Comparison of ENCODE assay signal across 34 cellular contexts in the genomic region with DNA sequence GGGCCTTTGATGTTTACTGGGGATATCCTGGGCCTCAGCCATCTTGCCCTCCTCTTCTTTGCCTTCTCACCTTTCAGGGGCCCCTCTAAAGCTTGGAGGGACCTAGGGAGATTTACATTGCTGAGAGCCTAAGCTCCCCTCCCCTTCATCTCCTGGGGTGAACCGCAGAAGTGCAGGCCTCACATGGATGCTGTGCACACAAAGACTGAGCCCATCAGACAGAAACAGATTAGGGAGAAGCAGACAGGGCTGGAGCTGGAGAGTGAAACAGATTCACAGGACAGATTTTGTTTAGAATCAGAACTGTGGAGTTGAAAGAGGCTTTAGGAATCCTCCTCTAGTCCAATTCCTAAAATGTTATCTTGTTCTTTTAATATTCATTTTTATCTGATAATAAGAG. TPM values are rescaled to one million over a fixed set of nuclear protein-coding genes. Genes with fewer than 3 reads are reported as not detected.
"Had no signal": no experiment of that assay in that cellular context is flagged by ENCODE, and none has a peak within 500 bp of the region (broad histone marks: within the 10 kb centered on the region; RNA-seq: fewer than 3 reads in every experiment).

No MANE protein-coding gene starts in this region.

- ATAC-seq: left cardiac atrium; left lung; lower lobe of right lung; natural killer cell; right lobe of liver; stimulated activated naive B cell treated with anti-CD40 and anti-IgM and Interleukin-4, amounts not matched to agents 10 μg/mL and 1 μg/mL and 100 μg/mL, for 72 hours; stimulated activated naive CD8-positive, alpha-beta T cell treated with anti-CD3 and anti-CD28 coated beads, Interleukin-15, Interleukin-2, amounts not matched to agents 100 U/mL and 50 U/mL, for 24 hours had no signal

- H3K36me3 Mint-ChIP-seq: mesothelial cell of epicardium; natural killer cell; stimulated activated naive B cell treated with anti-CD40 and anti-IgM and Interleukin-4, amounts not matched to agents 10 μg/mL and 1 μg/mL and 100 μg/mL, for 72 hours had no signal

- H3K9me3 Mint-ChIP-seq: natural killer cell; neural progenitor cell; stimulated activated naive B cell treated with anti-CD40 and anti-IgM and Interleukin-4, amounts not matched to agents 10 μg/mL and 1 μg/mL and 100 μg/mL, for 72 hours had no signal

- H3K4me3 Mint-ChIP-seq: mesothelial cell of epicardium; naive B cell; natural killer cell; nephron progenitor cell; neural progenitor cell; stimulated activated naive B cell treated with anti-CD40 and anti-IgM and Interleukin-4, amounts not matched to agents 10 μg/mL and 1 μg/mL and 100 μg/mL, for 72 hours had no signal

- H3K27ac ChIP-seq: left lung, lower lobe of right lung, neural progenitor cell, neutrophil, ovary, right atrium auricular region, right lobe of liver, stomach, suprapubic skin, thoracic aorta, tibial artery, uterus had no signal

- H3K27ac Mint-ChIP-seq: mesothelial cell of epicardium; natural killer cell; nephron progenitor cell; neural progenitor cell; progenitor cell of endocrine pancreas; stimulated activated naive B cell treated with anti-CD40 and anti-IgM and Interleukin-4, amounts not matched to agents 10 μg/mL and 1 μg/mL and 100 μg/mL, for 72 hours had no signal

- DNase-seq: hippocampal formation; kidney glomerular epithelial cell; left cardiac atrium; left lung; lower lobe of right lung; mammary epithelial cell; mesendoderm; naive B cell; natural killer cell; nephron progenitor cell; occipital lobe; ovary; stimulated activated CD4-positive, alpha-beta T cell treated with anti-CD3 and anti-CD28 coated beads, Interleukin-1b, Interleukin-23, amount 100 ng/mL, for 48 hours; stimulated activated CD4-positive, alpha-beta T cell treated with anti-CD3 and anti-CD28 coated beads, Interleukin-2, amount 100 ng/mL, for 48 hours; stimulated activated naive B cell treated with anti-CD40 and anti-IgM and Interleukin-4, amounts not matched to agents 10 μg/mL and 1 μg/mL and 100 μg/mL, for 72 hours; stimulated activated naive CD8-positive, alpha-beta T cell treated with anti-CD3 and anti-CD28 coated beads, Interleukin-15, Interleukin-2, amounts not matched to agents 100 U/mL and 50 U/mL, for 24 hours; stomach; tibial artery; uterus had no signal

RNA-seq across cellular contexts. Expression of a gene that starts 3.4 kb away (rescaled TPM):
- total RNA-seq: left cardiac atrium, left lung, liver, lower lobe of right lung, mononuclear cell, natural killer cell, ovary, pulmonary artery endothelial cell, right atrium auricular region, right lobe of liver, skeletal muscle tissue, smooth muscle cell, suprapubic skin, thoracic aorta, ureter, uterus had no signal

RNA-seq across cellular contexts. Expression of a gene that starts 28.9 kb away (rescaled TPM):
- total RNA-seq: left cardiac atrium, left lung, liver, lower lobe of right lung, mammary epithelial cell, mononuclear cell, natural killer cell, occipital lobe, pulmonary artery endothelial cell, renal cortical epithelial cell, right atrium auricular region, right lobe of liver, skeletal muscle tissue, smooth muscle cell, suprapubic skin, thoracic aorta, ureter, uterus had no signal

RNA-seq across cellular contexts. Expression of a gene that starts 37.2 kb away (rescaled TPM):
- total RNA-seq: left cardiac atrium, left lung, liver, lower lobe of right lung, mammary epithelial cell, mesothelial cell of epicardium, mononuclear cell, natural killer cell, occipital lobe, ovary, pulmonary artery endothelial cell, renal cortical epithelial cell, right atrium auricular region, right lobe of liver, skeletal muscle tissue, smooth muscle cell, suprapubic skin, thoracic aorta, ureter, uterus had no signal
